Comparison of ENCODE assay signal across 22 cellular contexts in genomic region chr21:44576025-44576420, GRCh38. TPM values are rescaled to one million over a fixed set of nuclear protein-coding genes. Genes with fewer than 3 reads are reported as not detected.
DNase-seq lines count a peak whose midpoint lies in the region; ATAC-seq and TF ChIP-seq lines count a peak whose summit lies in the region.
"Had no signal": no experiment of that assay in that cellular context is flagged by ENCODE, and none has a peak within 500 bp of the region (broad histone marks: within the 10 kb centered on the region; RNA-seq: fewer than 3 reads in every experiment).

No MANE protein-coding gene starts in this region.

- H3K27ac ChIP-seq in lung (ENCODE audit: low read depth in 1 of 2, low read length in 1 of 2) (no peak overlapping the region), spleen (no peak overlapping the region)

- peaks cover 2 to 38% of the 10 kb centered on the region in 2 donors for H3K9me3 ChIP-seq in lung (ENCODE audit: control insufficient read depth in 2 of 2, insufficient read depth in 1 of 2, low read length in 1 of 2)
- peaks cover 3 to 47% (median 26%) of the 10 kb centered on the region in 8 donors for H3K9me3 ChIP-seq in spleen
- H3K9me3 ChIP-seq: HAP-1 had no signal

- H3K4me1 Mint-ChIP-seq in activated T-cell treated with anti-CD3 and anti-CD28 coated beads, Interleukin-2, amount 50 U/mL, for 24 hours (ENCODE audit: low read depth): peaks cover 9% of the 10 kb centered on the region
- peaks cover 4% of the 10 kb centered on the region for H3K4me1 Mint-ChIP-seq in activated T-cell treated with anti-CD3 and anti-CD28 coated beads, Interleukin-2, amount 50 U/mL, for 4 hours (ENCODE audit: low read depth)

- H3K27ac Mint-ChIP-seq in activated T-cell treated with anti-CD3 and anti-CD28 coated beads, Interleukin-2, amount 50 U/mL, for 24 hours: no peak overlapping the region
- H3K27ac Mint-ChIP-seq: HFFc6 had no signal

- TF ChIP-seq POLR2A in spleen (IDR thresholded peaks at IDR 0.05): no peak

- WGBS in lung, 2 donors: 86 to 89% methylated on average over 8 to 10 of the region's 10 CpGs
- WGBS in spleen, 5 donors: 84 to 93% (median 89%) methylated on average over 8 to 10 of the region's 10 CpGs

- no peaks in the 10 kb centered on the region for H3K36me3 ChIP-seq in lung (ENCODE audit: control insufficient read depth in 2 of 2, insufficient read depth in 2 of 2, low read length in 2 of 2)
- H3K36me3 ChIP-seq in spleen: no peaks in the 10 kb centered on the region
- H3K36me3 ChIP-seq: HAP-1 had no signal

- no peak overlapping the region for H3K4me3 Mint-ChIP-seq in activated T-cell treated with anti-CD3 and anti-CD28 coated beads, Interleukin-2, amount 50 U/mL, for 24 hours
- no peak overlapping the region for H3K4me3 Mint-ChIP-seq in activated T-cell treated with anti-CD3 and anti-CD28 coated beads, Interleukin-2, amount 50 U/mL, for 4 hours
- H3K4me3 Mint-ChIP-seq: CD4-positive, alpha-beta memory T cell; HFFc6 had no signal

- peaks cover 12% of the 10 kb centered on the region for H3K9me3 Mint-ChIP-seq in activated T-cell treated with anti-CD3 and anti-CD28 coated beads, Interleukin-2, amount 50 U/mL, for 24 hours
- peaks cover 14% of the 10 kb centered on the region for H3K9me3 Mint-ChIP-seq in activated T-cell treated with anti-CD3 and anti-CD28 coated beads, Interleukin-2, amount 50 U/mL, for 4 hours

- H3K36me3 Mint-ChIP-seq in activated T-cell treated with anti-CD3 and anti-CD28 coated beads, Interleukin-2, amount 50 U/mL, for 24 hours (ENCODE audit: low read depth): no peaks in the 10 kb centered on the region
- peaks cover 2% of the 10 kb centered on the region for H3K36me3 Mint-ChIP-seq in activated T-cell treated with anti-CD3 and anti-CD28 coated beads, Interleukin-2, amount 50 U/mL, for 4 hours (ENCODE audit: insufficient read depth)

- intact Hi-C loops in left colon (cut with DNase I, micrococcal nuclease) (no loop called here), spleen (cut with DNase I; ENCODE audit: low total_unique reads) (no loop called here)

- no peak overlapping the region for H3K4me3 ChIP-seq in lung
- H3K4me3 ChIP-seq in spleen: no peak overlapping the region
- H3K4me3 ChIP-seq: HAP-1 had no signal

- peaks cover 12% of the 10 kb centered on the region for H3K27me3 Mint-ChIP-seq in activated T-cell treated with anti-CD3 and anti-CD28 coated beads, Interleukin-2, amount 50 U/mL, for 24 hours
- H3K27me3 Mint-ChIP-seq in activated T-cell treated with anti-CD3 and anti-CD28 coated beads, Interleukin-2, amount 50 U/mL, for 4 hours (ENCODE audit: low read depth): peaks cover 10% of the 10 kb centered on the region

- TF ChIP-seq CTCF in lung (IDR thresholded peaks at IDR 0.05; ENCODE audit: control extremely low read depth, extremely low read depth) (no peak), spleen (IDR thresholded peaks at IDR 0.05 in 8 of 11, conservative IDR thresholded peaks at IDR 0.05 in 3 of 11) (no peak)

- peak; percentile 5 for DNase-seq in activated T-cell treated with anti-CD3 and anti-CD28 coated beads, Interleukin-2, amount 50 U/mL, for 24 hours
- no peak for DNase-seq in activated T-cell treated with anti-CD3 and anti-CD28 coated beads, Interleukin-2, amount 50 U/mL, for 4 hours
- DNase-seq in left colon (peak in 1 of 2 donors; percentile 24), lung (ENCODE audit: low spot score) (peak; percentile 22), spleen (peak; percentile 17), kidney tubule cell (ENCODE audit: low spot score) (no peak), nucleus accumbens (lab: John Stamatoyannopoulos, UW) (no peak)
- DNase-seq: C1 segment of cervical spinal cord; Calu3; CD4-positive, alpha-beta memory T cell; COR-L47; DMS53; DMS79 treated with DMSO at 0.1 percent for 48 hours; GF-D8; GOT3; HFFc6 had no signal

- no peak for ATAC-seq in activated T-cell treated with anti-CD3 and anti-CD28 coated beads, Interleukin-2, amount 50 U/mL, for 4 hours
- ATAC-seq in left colon (peak; percentile 37), lung (ENCODE audit: insufficient read depth, low FRiP score) (no peak)

- peaks cover 2% of the 10 kb centered on the region for H3K27me3 ChIP-seq in lung (ENCODE audit: control insufficient read depth, insufficient read depth)
- H3K27me3 ChIP-seq in spleen (replicated peaks in 1 of 7): peaks cover 0 to 24% (median 0%) of the 10 kb centered on the region in 7 donors

- H3K4me1 ChIP-seq in lung (ENCODE audit: control insufficient read depth in 2 of 2, insufficient read depth in 2 of 2, low read length in 2 of 2) (no peaks in the 10 kb centered on the region), spleen (peaks cover 0 to 10% (median 4%) of the 10 kb centered on the region in 6 donors)
- H3K4me1 ChIP-seq: HAP-1 had no signal

RNA-seq across cellular contexts. Expression of gene KRTAP10-4, which starts 2.5 kb away (rescaled TPM):
- not detected for total RNA-seq in activated T-cell treated with anti-CD3 and anti-CD28 coated beads, Interleukin-2, amount 50 U/mL, for 4 hours
- total RNA-seq in left colon (not detected), lung (not detected), spleen (not detected)
- polyA plus RNA-seq in lung (not detected), spleen (not detected)
- total RNA-seq: A172; A673; Calu3; CD4-positive, alpha-beta memory T cell; Daoy; G401; HFFc6 had no signal
- polyA plus RNA-seq: BJ; CD4-positive, alpha-beta memory T cell had no signal

RNA-seq across cellular contexts. Expression of gene KRTAP10-5, which starts 4.4 kb away (rescaled TPM):
- not detected for total RNA-seq in activated T-cell treated with anti-CD3 and anti-CD28 coated beads, Interleukin-2, amount 50 U/mL, for 4 hours
- total RNA-seq in left colon (not detected), lung (not detected), spleen (not detected)
- polyA plus RNA-seq in lung (not detected), spleen (not detected)
- total RNA-seq: A172; A673; Calu3; CD4-positive, alpha-beta memory T cell; Daoy; G401; HFFc6 had no signal
- polyA plus RNA-seq: BJ; CD4-positive, alpha-beta memory T cell had no signal

RNA-seq across cellular contexts. Expression of gene KRTAP10-6, which starts 16.3 kb away (rescaled TPM):
- total RNA-seq in activated T-cell treated with anti-CD3 and anti-CD28 coated beads, Interleukin-2, amount 50 U/mL, for 4 hours: not detected
- total RNA-seq in left colon (not detected), lung (not detected), spleen (not detected)
- polyA plus RNA-seq in lung (not detected), spleen (not detected)
- total RNA-seq: A172; Calu3; CD4-positive, alpha-beta memory T cell; Daoy; G401; HFFc6 had no signal
- polyA plus RNA-seq: BJ; CD4-positive, alpha-beta memory T cell had no signal

RNA-seq across cellular contexts. Expression of gene KRTAP10-3, which starts 17.4 kb away (rescaled TPM):
- total RNA-seq in activated T-cell treated with anti-CD3 and anti-CD28 coated beads, Interleukin-2, amount 50 U/mL, for 4 hours: not detected
- not detected for total RNA-seq in left colon
- not detected for total RNA-seq in lung
- polyA plus RNA-seq in lung: not detected
- total RNA-seq in spleen: not detected
- not detected for polyA plus RNA-seq in spleen
- total RNA-seq: A172; Calu3; CD4-positive, alpha-beta memory T cell; Daoy; G401; HFFc6 had no signal
- polyA plus RNA-seq: BJ; CD4-positive, alpha-beta memory T cell had no signal

RNA-seq across cellular contexts. Expression of gene KRTAP10-7, which starts 24.4 kb away (rescaled TPM):
- not detected for total RNA-seq in activated T-cell treated with anti-CD3 and anti-CD28 coated beads, Interleukin-2, amount 50 U/mL, for 4 hours
- total RNA-seq in left colon (not detected), lung (not detected), spleen (not detected)
- polyA plus RNA-seq in lung (not detected), spleen (not detected)
- total RNA-seq: A172; A673; Calu3; CD4-positive, alpha-beta memory T cell; Daoy; G401; HFFc6 had no signal
- polyA plus RNA-seq: BJ; CD4-positive, alpha-beta memory T cell had no signal

Comparison
In these comparisons a context has a peak if more than half of its experiments do, and no peak if none do; other contexts are left out.
1. DNase-seq: peak in activated T-cell treated with anti-CD3 and anti-CD28 coated beads, Interleukin-2, amount 50 U/mL, for 24 hours (single experiment), lung (single experiment) and spleen (single experiment); none in activated T-cell treated with anti-CD3 and anti-CD28 coated beads, Interleukin-2, amount 50 U/mL, for 4 hours (single experiment), kidney tubule cell (single experiment) and nucleus accumbens (0 of 56).